In the genomic region with DNA sequence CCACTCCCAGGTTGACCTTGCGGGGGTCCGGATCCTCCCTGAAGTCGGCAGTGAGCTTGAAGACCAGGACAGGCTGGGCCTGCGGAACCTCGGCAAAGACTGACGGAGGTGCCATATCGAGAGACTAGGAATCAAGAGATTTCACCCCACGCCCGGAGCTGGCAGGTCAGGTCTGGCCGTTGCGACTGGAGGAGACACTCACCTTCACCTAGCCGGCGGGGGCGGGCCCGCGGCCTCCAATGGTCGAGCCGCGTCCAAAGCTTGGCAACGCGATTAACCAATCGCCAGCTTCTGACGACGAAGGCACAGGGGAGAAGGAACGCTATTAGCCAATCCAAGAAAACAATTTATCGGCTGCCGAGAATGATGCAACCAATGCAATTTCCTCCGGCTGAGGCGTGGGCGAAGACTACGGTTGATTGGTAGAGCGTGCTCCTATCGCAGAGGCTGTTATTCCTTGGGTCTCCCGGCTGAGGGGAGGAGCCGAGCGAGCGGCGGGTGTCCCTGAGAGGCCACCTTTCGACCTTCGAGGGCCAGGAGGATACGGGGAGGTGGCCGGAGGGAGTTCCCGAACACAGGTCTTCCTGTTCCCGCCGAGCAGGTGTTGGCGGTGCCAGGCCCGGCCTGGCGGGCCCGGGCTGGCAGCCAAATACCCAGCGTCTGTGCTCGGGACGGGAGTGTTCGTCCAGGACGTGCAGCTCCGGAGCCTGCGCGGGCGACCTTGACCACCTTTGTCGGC, we compare ENCODE assay signal across 1 cellular context.
TF ChIP-seq lines count a peak whose summit lies in the region.

Gene GOT1 (minus strand): TSS at position 174 of the 739 bp plus-strand sequence. CDS start 59 bp downstream, at position 115.

TF ChIP-seq in HepG2, 621 proteins besides CTCF, POLR2A, EP300 and RAD21 (continued from another document and continues in another):
- TF ChIP-seq, protein P1, sequence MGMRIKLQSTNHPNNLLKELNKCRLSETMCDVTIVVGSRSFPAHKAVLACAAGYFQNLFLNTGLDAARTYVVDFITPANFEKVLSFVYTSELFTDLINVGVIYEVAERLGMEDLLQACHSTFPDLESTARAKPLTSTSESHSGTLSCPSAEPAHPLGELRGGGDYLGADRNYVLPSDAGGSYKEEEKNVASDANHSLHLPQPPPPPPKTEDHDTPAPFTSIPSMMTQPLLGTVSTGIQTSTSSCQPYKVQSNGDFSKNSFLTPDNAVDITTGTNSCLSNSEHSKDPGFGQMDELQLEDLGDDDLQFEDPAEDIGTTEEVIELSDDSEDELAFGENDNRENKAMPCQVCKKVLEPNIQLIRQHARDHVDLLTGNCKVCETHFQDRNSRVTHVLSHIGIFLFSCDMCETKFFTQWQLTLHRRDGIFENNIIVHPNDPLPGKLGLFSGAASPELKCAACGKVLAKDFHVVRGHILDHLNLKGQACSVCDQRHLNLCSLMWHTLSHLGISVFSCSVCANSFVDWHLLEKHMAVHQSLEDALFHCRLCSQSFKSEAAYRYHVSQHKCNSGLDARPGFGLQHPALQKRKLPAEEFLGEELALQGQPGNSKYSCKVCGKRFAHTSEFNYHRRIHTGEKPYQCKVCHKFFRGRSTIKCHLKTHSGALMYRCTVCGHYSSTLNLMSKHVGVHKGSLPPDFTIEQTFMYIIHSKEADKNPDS (CRISPR knock-in tag; IDR thresholded peaks at IDR 0.05), result no peak
- no peak for TF ChIP-seq SALL2 (CRISPR knock-in tag; IDR thresholded peaks at IDR 0.05)
- TF ChIP-seq THRA (CRISPR knock-in tag; IDR thresholded peaks at IDR 0.05; ENCODE audit: borderline replicate concordance), result peak; percentile 54
- no peak for TF ChIP-seq MTF1 (CRISPR knock-in tag; IDR thresholded peaks at IDR 0.05)
- peak; percentile 76 for TF ChIP-seq KLF6 (CRISPR knock-in tag; IDR thresholded peaks at IDR 0.05)
- no peak for TF ChIP-seq BHLHE40 (IDR thresholded peaks at IDR 0.05; ENCODE audit: low read length)
- TF ChIP-seq SPEN (CRISPR knock-in tag; IDR thresholded peaks at IDR 0.05; ENCODE audit: low read depth), result peak; percentile 60; the same call in 1 of the 2 replicates
- TF ChIP-seq ATF4 (CRISPR knock-in tag; IDR thresholded peaks at IDR 0.05), result peak; percentile 83 to 98; a peak in 3 of 4 replicates
- TF ChIP-seq CBX2 (IDR thresholded peaks at IDR 0.05; ENCODE audit: low read depth, low read length), result no peak; the same call in 1 of the 2 replicates
- TF ChIP-seq CBX2 (CRISPR knock-in tag; IDR thresholded peaks at IDR 0.05; ENCODE audit: low read depth), result 0 out of 2 replicates have a peak, but pooled peaks have one; percentile 21
- peak; percentile 79 for TF ChIP-seq KDM2A (CRISPR knock-in tag; IDR thresholded peaks at IDR 0.05; ENCODE audit: borderline replicate concordance, low read depth)
- TF ChIP-seq NFKBIZ (CRISPR knock-in tag; IDR thresholded peaks at IDR 0.05), result 0 out of 2 replicates have a peak, but pooled peaks have one; percentile 16
- 0 out of 2 replicates have a peak, but pooled peaks have one; percentile 27 for TF ChIP-seq TP53 (CRISPR knock-in tag; conservative IDR thresholded peaks at IDR 0.05)
- TF ChIP-seq FOXO1 (CRISPR knock-in tag; IDR thresholded peaks at IDR 0.05), result no peak
- TF ChIP-seq, protein P2, sequence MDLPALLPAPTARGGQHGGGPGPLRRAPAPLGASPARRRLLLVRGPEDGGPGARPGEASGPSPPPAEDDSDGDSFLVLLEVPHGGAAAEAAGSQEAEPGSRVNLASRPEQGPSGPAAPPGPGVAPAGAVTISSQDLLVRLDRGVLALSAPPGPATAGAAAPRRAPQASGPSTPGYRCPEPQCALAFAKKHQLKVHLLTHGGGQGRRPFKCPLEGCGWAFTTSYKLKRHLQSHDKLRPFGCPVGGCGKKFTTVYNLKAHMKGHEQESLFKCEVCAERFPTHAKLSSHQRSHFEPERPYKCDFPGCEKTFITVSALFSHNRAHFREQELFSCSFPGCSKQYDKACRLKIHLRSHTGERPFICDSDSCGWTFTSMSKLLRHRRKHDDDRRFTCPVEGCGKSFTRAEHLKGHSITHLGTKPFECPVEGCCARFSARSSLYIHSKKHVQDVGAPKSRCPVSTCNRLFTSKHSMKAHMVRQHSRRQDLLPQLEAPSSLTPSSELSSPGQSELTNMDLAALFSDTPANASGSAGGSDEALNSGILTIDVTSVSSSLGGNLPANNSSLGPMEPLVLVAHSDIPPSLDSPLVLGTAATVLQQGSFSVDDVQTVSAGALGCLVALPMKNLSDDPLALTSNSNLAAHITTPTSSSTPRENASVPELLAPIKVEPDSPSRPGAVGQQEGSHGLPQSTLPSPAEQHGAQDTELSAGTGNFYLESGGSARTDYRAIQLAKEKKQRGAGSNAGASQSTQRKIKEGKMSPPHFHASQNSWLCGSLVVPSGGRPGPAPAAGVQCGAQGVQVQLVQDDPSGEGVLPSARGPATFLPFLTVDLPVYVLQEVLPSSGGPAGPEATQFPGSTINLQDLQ (CRISPR knock-in tag; IDR thresholded peaks at IDR 0.05), result no peak
- TF ChIP-seq RNF219 (CRISPR knock-in tag; IDR thresholded peaks at IDR 0.05), result no peak
- peak; percentile 24; the same call in 1 of the 2 replicates for TF ChIP-seq ZBED4 (CRISPR knock-in tag; IDR thresholded peaks at IDR 0.05; ENCODE audit: borderline replicate concordance)
- no peak for TF ChIP-seq ZNF768 (CRISPR knock-in tag; IDR thresholded peaks at IDR 0.05)
- no peak for TF ChIP-seq ZNF282 (IDR thresholded peaks at IDR 0.05; ENCODE audit: partially characterized antibody)
- 0 out of 2 replicates have a peak, but pooled peaks have one; percentile 2 for TF ChIP-seq PPARG (CRISPR knock-in tag; conservative IDR thresholded peaks at IDR 0.05)
- no peak for TF ChIP-seq U2AF2 (IDR thresholded peaks at IDR 0.05; ENCODE audit: low read depth, low read length)
- TF ChIP-seq, protein P3, sequence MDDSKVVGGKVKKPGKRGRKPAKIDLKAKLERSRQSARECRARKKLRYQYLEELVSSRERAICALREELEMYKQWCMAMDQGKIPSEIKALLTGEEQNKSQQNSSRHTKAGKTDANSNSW (CRISPR knock-in tag; IDR thresholded peaks at IDR 0.05; ENCODE audit: borderline replicate concordance), result no peak
- no peak for TF ChIP-seq REXO4 (CRISPR knock-in tag; IDR thresholded peaks at IDR 0.05; ENCODE audit: borderline replicate concordance)
- TF ChIP-seq FUBP1 (CRISPR knock-in tag; IDR thresholded peaks at IDR 0.05; ENCODE audit: borderline replicate concordance), result no peak
- TF ChIP-seq PITX1 (CRISPR knock-in tag; IDR thresholded peaks at IDR 0.05), result peak; percentile 21
- TF ChIP-seq IRF2 (CRISPR knock-in tag; IDR thresholded peaks at IDR 0.05), result peak; percentile 58; the same call in 1 of the 2 replicates
- peak; percentile 97 for TF ChIP-seq HOMEZ (CRISPR knock-in tag; IDR thresholded peaks at IDR 0.05; ENCODE audit: low read depth)
- no peak for TF ChIP-seq NFIC (IDR thresholded peaks at IDR 0.05; ENCODE audit: low read length)
- 0 out of 2 replicates have a peak, but pooled peaks have one; percentile 32 for TF ChIP-seq DNMT3B (CRISPR knock-in tag; conservative IDR thresholded peaks at IDR 0.05)
- no peak for TF ChIP-seq PRMT3 (CRISPR knock-in tag; IDR thresholded peaks at IDR 0.05; ENCODE audit: borderline replicate concordance, low read depth)
- no peak for TF ChIP-seq HHEX (CRISPR knock-in tag; IDR thresholded peaks at IDR 0.05)
- TF ChIP-seq JUND (CRISPR knock-in tag; IDR thresholded peaks at IDR 0.05), result no peak
- TF ChIP-seq, protein P4, sequence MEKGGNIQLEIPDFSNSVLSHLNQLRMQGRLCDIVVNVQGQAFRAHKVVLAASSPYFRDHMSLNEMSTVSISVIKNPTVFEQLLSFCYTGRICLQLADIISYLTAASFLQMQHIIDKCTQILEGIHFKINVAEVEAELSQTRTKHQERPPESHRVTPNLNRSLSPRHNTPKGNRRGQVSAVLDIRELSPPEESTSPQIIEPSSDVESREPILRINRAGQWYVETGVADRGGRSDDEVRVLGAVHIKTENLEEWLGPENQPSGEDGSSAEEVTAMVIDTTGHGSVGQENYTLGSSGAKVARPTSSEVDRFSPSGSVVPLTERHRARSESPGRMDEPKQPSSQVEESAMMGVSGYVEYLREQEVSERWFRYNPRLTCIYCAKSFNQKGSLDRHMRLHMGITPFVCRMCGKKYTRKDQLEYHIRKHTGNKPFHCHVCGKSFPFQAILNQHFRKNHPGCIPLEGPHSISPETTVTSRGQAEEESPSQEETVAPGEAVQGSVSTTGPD (CRISPR knock-in tag; IDR thresholded peaks at IDR 0.05), result no peak
